ENCODE assay signal across 8 cellular contexts in the genomic region with DNA sequence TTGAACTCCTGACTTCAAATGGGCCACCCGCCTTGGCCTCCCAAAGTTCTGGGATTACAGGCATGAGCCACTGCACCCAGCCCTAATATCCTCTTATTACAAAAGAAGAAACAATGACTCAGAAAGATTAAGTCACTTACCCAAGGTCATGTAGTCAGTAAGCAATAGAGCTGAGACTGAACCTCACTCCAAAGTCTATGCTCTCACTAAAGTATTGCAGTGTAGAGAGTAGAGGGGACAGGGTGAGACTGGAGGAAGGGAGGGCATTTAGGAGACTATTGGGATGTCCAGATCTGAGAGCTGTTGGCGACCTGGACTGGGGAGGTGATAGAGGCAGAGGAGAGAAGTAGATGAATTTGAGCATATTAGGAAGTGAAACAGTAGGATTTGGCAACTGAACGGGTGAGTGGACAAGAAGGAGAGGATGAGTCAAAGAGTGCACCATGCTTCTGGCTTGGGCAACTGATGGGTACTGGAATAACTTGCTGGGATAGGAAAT. TPM values are rescaled to one million over a fixed set of nuclear protein-coding genes. Genes with fewer than 3 reads are reported as not detected.
A peak's percentile ranks its signal among the peaks of the same experiment; 100 is the strongest.
DNase-seq lines count a peak whose midpoint lies in the region; ATAC-seq lines count a peak whose summit lies in the region.

No MANE protein-coding gene starts in this region.

- peak overlapping the region; percentile 25 for H3K4me3 Mint-ChIP-seq in activated T-cell treated with anti-CD3 and anti-CD28 coated beads, Interleukin-2, amount 50 U/mL, for 4 hours
- peak overlapping the region; percentile 1 for H3K4me3 Mint-ChIP-seq in stimulated activated naive CD8-positive, alpha-beta T cell treated with anti-CD3 and anti-CD28 coated beads, Interleukin-15, Interleukin-2, amounts not matched to agents 100 ng/mL and 50 ng/mL, for 24 hours

- no peaks in the 10 kb centered on the region for H3K9me3 Mint-ChIP-seq in activated T-cell treated with anti-CD3 and anti-CD28 coated beads, Interleukin-2, amount 50 U/mL, for 4 hours
- H3K9me3 Mint-ChIP-seq in stimulated activated naive CD8-positive, alpha-beta T cell treated with anti-CD3 and anti-CD28 coated beads, Interleukin-15, Interleukin-2, amounts not matched to agents 100 ng/mL and 50 ng/mL, for 24 hours = no peaks in the 10 kb centered on the region

- peaks cover 31% of the 10 kb centered on the region for H3K4me1 Mint-ChIP-seq in activated T-cell treated with anti-CD3 and anti-CD28 coated beads, Interleukin-2, amount 50 U/mL, for 4 hours (ENCODE audit: low read depth)
- peaks cover 29% of the 10 kb centered on the region for H3K4me1 Mint-ChIP-seq in stimulated activated naive CD8-positive, alpha-beta T cell treated with anti-CD3 and anti-CD28 coated beads, Interleukin-15, Interleukin-2, amounts not matched to agents 100 ng/mL and 50 ng/mL, for 24 hours (ENCODE audit: low read depth)

- no peak overlapping the region for H3K9ac ChIP-seq in SK-N-MC (ENCODE audit: insufficient read length)

- no peaks in the 10 kb centered on the region for H3K9me3 ChIP-seq in SK-N-MC (ENCODE audit: low read depth, low read length)

- H3K27ac Mint-ChIP-seq in stimulated activated naive CD8-positive, alpha-beta T cell treated with anti-CD3 and anti-CD28 coated beads, Interleukin-15, Interleukin-2, amounts not matched to agents 100 ng/mL and 50 ng/mL, for 24 hours = peak overlapping the region; percentile 81

- H3K27ac ChIP-seq in SK-N-MC = peak overlapping the region; percentile 52; the same call in 1 of the 2 replicates

- H3K27me3 Mint-ChIP-seq in activated T-cell treated with anti-CD3 and anti-CD28 coated beads, Interleukin-2, amount 50 U/mL, for 4 hours (ENCODE audit: low read depth) = no peaks in the 10 kb centered on the region
- H3K27me3 Mint-ChIP-seq in stimulated activated naive CD8-positive, alpha-beta T cell treated with anti-CD3 and anti-CD28 coated beads, Interleukin-15, Interleukin-2, amounts not matched to agents 100 ng/mL and 50 ng/mL, for 24 hours = no peaks in the 10 kb centered on the region

- H3K36me3 ChIP-seq in SK-N-MC (ENCODE audit: insufficient read depth, low read length) = no peaks in the 10 kb centered on the region

- no peak for DNase-seq in activated T-cell treated with anti-CD3 and anti-CD28 coated beads, Interleukin-2, amount 50 U/mL, for 4 hours
- DNase-seq in activated T-cell treated with anti-CD3 and anti-CD28 coated beads for 4 hours (no peak), SK-N-MC (ENCODE audit: low read depth, low spot score) (no peak), fibroblast of gingiva (ENCODE audit: low read depth) (peak; percentile 41), ureter (ENCODE audit: low spot score) (no peak), DMS153 treated with DMSO at 0.1 percent for 48 hours (lab: John Stamatoyannopoulos, UW; ENCODE audit: unreplicated experiment) (no peak)

- H3K36me3 Mint-ChIP-seq in activated T-cell treated with anti-CD3 and anti-CD28 coated beads, Interleukin-2, amount 50 U/mL, for 4 hours (ENCODE audit: insufficient read depth) = peaks cover 5% of the 10 kb centered on the region
- no peaks in the 10 kb centered on the region for H3K36me3 Mint-ChIP-seq in stimulated activated naive CD8-positive, alpha-beta T cell treated with anti-CD3 and anti-CD28 coated beads, Interleukin-15, Interleukin-2, amounts not matched to agents 100 ng/mL and 50 ng/mL, for 24 hours (ENCODE audit: low read depth)

- peak in 1 of 2 donors; percentile 42 for ATAC-seq in activated T-cell treated with anti-CD3 and anti-CD28 coated beads, Interleukin-2, amount 50 U/mL, for 4 hours
- ATAC-seq in HG02763 (IDR thresholded peaks at IDR 0.05; ENCODE audit: unreplicated experiment) = no peak

- H3K4me3 ChIP-seq in SK-N-MC = no peak overlapping the region

RNA-seq across cellular contexts. Expression of a gene that starts 11.8 kb away (rescaled TPM):
- 1 to 10 TPM; 2.5 to 4.8 (median 2.9) TPM for total RNA-seq in activated T-cell treated with anti-CD3 and anti-CD28 coated beads, Interleukin-2, amount 50 U/mL, for 4 hours
- total RNA-seq in ureter = 1.8 TPM
